10 cellular contexts compared by ENCODE assay signal in the genomic region with DNA sequence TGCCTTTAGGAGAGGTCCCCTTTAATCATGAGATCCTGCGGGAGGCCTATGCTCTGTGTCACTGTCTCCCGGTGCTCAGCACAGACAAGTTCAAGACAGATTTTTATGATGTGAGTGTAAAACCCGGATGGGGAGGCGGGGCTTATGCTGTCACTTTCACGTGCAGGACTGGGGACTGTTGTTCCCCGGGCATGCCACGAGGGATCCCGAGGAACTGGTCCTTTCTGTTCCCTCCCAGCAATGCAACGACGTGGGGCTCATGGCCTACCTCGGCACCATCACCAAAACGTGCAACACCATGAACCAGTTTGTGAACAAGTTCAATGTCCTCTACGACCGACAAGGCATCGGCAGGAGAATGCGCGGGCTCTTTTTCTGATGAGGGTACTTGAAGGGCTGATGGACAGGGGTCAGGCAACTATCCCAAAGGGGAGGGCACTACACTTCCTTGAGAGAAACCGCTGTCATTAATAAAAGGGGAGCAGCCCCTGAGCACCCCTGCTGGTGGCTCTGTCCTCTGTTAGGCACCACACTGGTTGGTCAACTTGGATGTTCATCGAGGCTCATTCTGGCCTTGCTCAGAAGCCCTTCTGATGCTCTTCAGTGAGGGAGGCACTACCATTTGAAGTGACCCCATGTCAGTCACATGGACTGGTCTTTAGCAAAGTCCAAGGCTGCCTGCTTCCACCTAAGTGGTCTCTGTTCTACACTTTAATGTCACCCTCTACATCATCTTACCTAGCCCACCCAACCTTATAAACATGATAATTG. TPM values are rescaled to one million over a fixed set of nuclear protein-coding genes. Genes with fewer than 3 reads are reported as not detected.
DNase-seq lines count a peak whose midpoint lies in the region; ATAC-seq and TF ChIP-seq lines count a peak whose summit lies in the region.
"Had no signal": no experiment of that assay in that cellular context is flagged by ENCODE, and none has a peak within 500 bp of the region (broad histone marks: within the 10 kb centered on the region; RNA-seq: fewer than 3 reads in every experiment).

No MANE protein-coding gene starts in this region.

- H3K4me1 Mint-ChIP-seq in activated CD4-positive, alpha-beta memory T cell treated with anti-CD3 and anti-CD28 coated beads, Interleukin-2, amount 10 ng/mL, durations not matched to agents 7 days and 5 days: peaks cover 46% of the 10 kb centered on the region
- H3K4me1 Mint-ChIP-seq in memory B cell: peaks cover 17% of the 10 kb centered on the region

- CTCF ChIA-PET in HEK293T (lab: Yijun Ruan, JAX): no interaction called here
- CTCF ChIA-PET in activated CD4-positive, alpha-beta memory T cell treated with anti-CD3 and anti-CD28 coated beads, Interleukin-2, amount 10 ng/mL, durations not matched to agents 7 days and 5 days (lab: Charles Lee): interaction anchor here (1.3 kb wide), 1 partner anchor 9 kb away, joined by 4 read pairs; no protein-coding TSS in a partner anchor

- H3K9me3 Mint-ChIP-seq in activated CD4-positive, alpha-beta memory T cell treated with anti-CD3 and anti-CD28 coated beads, Interleukin-2, amount 10 ng/mL, durations not matched to agents 7 days and 5 days: no peaks in the 10 kb centered on the region
- no peaks in the 10 kb centered on the region for H3K9me3 Mint-ChIP-seq in memory B cell

- H3K27me3 Mint-ChIP-seq in activated CD4-positive, alpha-beta memory T cell treated with anti-CD3 and anti-CD28 coated beads, Interleukin-2, amount 10 ng/mL, durations not matched to agents 7 days and 5 days: no peaks in the 10 kb centered on the region
- H3K27me3 Mint-ChIP-seq in memory B cell: no peaks in the 10 kb centered on the region

- no peak for ATAC-seq in memory B cell (ENCODE audit: low read depth)
- no peak for ATAC-seq in HG03196 (IDR thresholded peaks at IDR 0.05; ENCODE audit: unreplicated experiment)

- H3K27ac Mint-ChIP-seq in activated CD4-positive, alpha-beta memory T cell treated with anti-CD3 and anti-CD28 coated beads, Interleukin-2, amount 10 ng/mL, durations not matched to agents 7 days and 5 days: peak overlapping the region; percentile 42
- H3K27ac Mint-ChIP-seq in memory B cell: peak overlapping the region; percentile 41

- POLR2A ChIA-PET in HEK293T (lab: Yijun Ruan, JAX): interaction anchor here (1.0 to 3.9 kb wide), 5 partner anchors 10 to 172 kb away, joined by 3 to 100 read pairs (median 4); partner anchors contain the start of genes AP4M1 and MCM7
- POLR2A ChIA-PET in activated CD4-positive, alpha-beta memory T cell treated with anti-CD3 and anti-CD28 coated beads, Interleukin-2, amount 10 ng/mL, durations not matched to agents 7 days and 5 days (lab: Charles Lee): interaction anchor here (0.9 to 11.1 kb wide), 7 partner anchors 9 to 37 kb away, joined by 3 to 169 read pairs (median 7); partner anchors contain the start of genes AP4M1, CNPY4, MBLAC1 and MCM7

- H3K4me3 Mint-ChIP-seq in activated CD4-positive, alpha-beta memory T cell treated with anti-CD3 and anti-CD28 coated beads, Interleukin-2, amount 10 ng/mL, durations not matched to agents 7 days and 5 days: peak overlapping the region; percentile 18
- no peak overlapping the region for H3K4me3 Mint-ChIP-seq in memory B cell

- peaks cover 70% of the 10 kb centered on the region for H3K36me3 Mint-ChIP-seq in activated CD4-positive, alpha-beta memory T cell treated with anti-CD3 and anti-CD28 coated beads, Interleukin-2, amount 10 ng/mL, durations not matched to agents 7 days and 5 days (ENCODE audit: low read depth)
- peaks cover 24% of the 10 kb centered on the region for H3K36me3 Mint-ChIP-seq in memory B cell

- DNase-seq in NCI-H1105 treated with DMSO at 0.1 percent for 48 hours (lab: John Stamatoyannopoulos, UW): peak; percentile 16
- DNase-seq in NCI-H1105 (lab: John Stamatoyannopoulos, UW): no peak
- no peak for DNase-seq in HEK293T (ENCODE audit: extremely low spot score)
- DNase-seq in activated CD4-positive, alpha-beta memory T cell treated with anti-CD3 and anti-CD28 coated beads, Interleukin-2, amount 10 ng/mL, durations not matched to agents 7 days and 5 days: no peak
- DNase-seq in memory B cell (ENCODE audit: low spot score in 2 of 2): no peak
- no peak for DNase-seq in NCI-H1694 (lab: John Stamatoyannopoulos, UW)
- DNase-seq in HK-2 (ENCODE audit: unreplicated experiment): no peak
- DNase-seq: ACHN, amygdala had no signal

TF ChIP-seq in HEK293T, 16 proteins besides CTCF, POLR2A, EP300 and RAD21:
- TF ChIP-seq NFRKB (IDR thresholded peaks at IDR 0.05): no peak
- no peak for TF ChIP-seq BHLHE40 (IDR thresholded peaks at IDR 0.05; ENCODE audit: borderline replicate concordance)
- no peak for TF ChIP-seq FOXA1 (IDR thresholded peaks at IDR 0.05)
- 0 out of 2 replicates have a peak, but pooled peaks have one; percentile 15 for TF ChIP-seq L3MBTL2 (conservative IDR thresholded peaks at IDR 0.05)

RNA-seq across cellular contexts. Expression of gene COPS6, which starts 2.8 kb away (rescaled TPM):
- total RNA-seq in activated CD4-positive, alpha-beta memory T cell treated with anti-CD3 and anti-CD28 coated beads, Interleukin-2, amount 10 ng/mL, durations not matched to agents 7 days and 5 days: 10 to 100 TPM; 81.7 to 86.3 TPM

RNA-seq across cellular contexts. Expression of gene MCM7, which starts 9.6 kb away (rescaled TPM):
- total RNA-seq in activated CD4-positive, alpha-beta memory T cell treated with anti-CD3 and anti-CD28 coated beads, Interleukin-2, amount 10 ng/mL, durations not matched to agents 7 days and 5 days: 100 to 1,000 TPM; 266 to 273 TPM

RNA-seq across cellular contexts. Expression of gene AP4M1, which starts 9.8 kb away (rescaled TPM):
- total RNA-seq in activated CD4-positive, alpha-beta memory T cell treated with anti-CD3 and anti-CD28 coated beads, Interleukin-2, amount 10 ng/mL, durations not matched to agents 7 days and 5 days: 10 to 100 TPM; 10.6 to 15.2 TPM

RNA-seq across cellular contexts. Expression of gene ZNF3, which starts 10.1 kb away (rescaled TPM):
- 10 to 100 TPM; 21.1 to 22.1 TPM for total RNA-seq in activated CD4-positive, alpha-beta memory T cell treated with anti-CD3 and anti-CD28 coated beads, Interleukin-2, amount 10 ng/mL, durations not matched to agents 7 days and 5 days

RNA-seq across cellular contexts. Expression of gene TAF6, which starts 27.6 kb away (rescaled TPM):
- total RNA-seq in activated CD4-positive, alpha-beta memory T cell treated with anti-CD3 and anti-CD28 coated beads, Interleukin-2, amount 10 ng/mL, durations not matched to agents 7 days and 5 days: 10 to 100 TPM; 54.6 to 56.5 TPM
